ENCODE assay signal across 18 cellular contexts in the genomic region with DNA sequence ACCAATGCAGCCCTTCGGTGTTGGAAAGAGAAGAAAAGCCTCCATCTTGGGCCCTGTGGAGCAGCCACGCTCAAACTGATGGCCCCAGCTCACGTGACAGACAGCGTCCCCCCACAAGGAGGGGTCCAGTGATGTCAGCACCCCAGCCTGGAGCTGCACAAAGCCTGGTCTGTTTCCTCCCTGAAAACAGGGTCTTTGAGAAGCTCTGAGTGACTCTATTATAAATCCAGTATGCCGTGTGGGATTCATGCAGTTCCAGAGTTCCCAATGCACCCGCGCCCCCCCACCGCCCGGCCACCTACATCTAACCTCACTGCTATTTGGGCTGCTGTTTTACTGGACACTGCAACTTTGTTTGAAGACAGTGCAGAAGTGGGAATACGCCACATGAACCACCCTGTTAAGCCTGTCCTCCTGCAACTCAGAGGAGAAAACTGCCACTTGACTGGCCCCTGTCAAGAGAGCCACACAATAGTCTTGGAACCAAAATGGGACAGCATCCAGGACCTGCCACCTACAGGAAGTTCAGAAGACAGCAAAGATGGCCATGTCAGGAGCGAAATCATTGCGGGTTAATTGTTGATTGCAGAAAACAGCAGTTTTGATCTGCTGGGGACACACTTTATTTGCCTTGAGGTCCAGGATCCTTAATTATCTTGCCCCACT. TPM values are rescaled to one million over a fixed set of nuclear protein-coding genes. Genes with fewer than 3 reads are reported as not detected.
DNase-seq lines count a peak whose midpoint lies in the region; ATAC-seq and TF ChIP-seq lines count a peak whose summit lies in the region.
"Had no signal": no experiment of that assay in that cellular context is flagged by ENCODE, and none has a peak within 500 bp of the region (broad histone marks: within the 10 kb centered on the region; RNA-seq: fewer than 3 reads in every experiment).

No MANE protein-coding gene starts in this region.

- peak in 23 of 56 donors; percentile 5 to 49 (median 20) for TF ChIP-seq CTCF in dorsolateral prefrontal cortex (IDR thresholded peaks at IDR 0.05 in 54 of 56, conservative IDR thresholded peaks at IDR 0.05 in 2 of 56; ENCODE audit: low read depth in 1 of 56, partially characterized antibody in 56 of 56)
- no peak for TF ChIP-seq CTCF in neural crest cell (conservative IDR thresholded peaks at IDR 0.05)

- peak overlapping the region; percentile 65 to 96 (median 90) for H3K27ac ChIP-seq in dorsolateral prefrontal cortex
- H3K27ac ChIP-seq: brain microvascular endothelial cell, hepatocyte, KMS-11 had no signal

- H3K4me1 Mint-ChIP-seq in neural crest cell, result peaks cover 23% of the 10 kb centered on the region
- peaks cover 9% of the 10 kb centered on the region for H3K4me1 Mint-ChIP-seq in stimulated activated naive CD8-positive, alpha-beta T cell treated with anti-CD3 and anti-CD28 coated beads, Interleukin-15, amount 100 ng/mL, for 72 hours

- H3K4me3 Mint-ChIP-seq in neural crest cell, result no peak overlapping the region
- no peak overlapping the region for H3K4me3 Mint-ChIP-seq in stimulated activated naive CD8-positive, alpha-beta T cell treated with anti-CD3 and anti-CD28 coated beads, Interleukin-15, amount 100 ng/mL, for 72 hours
- H3K4me3 Mint-ChIP-seq: activated naive CD8-positive, alpha-beta T cell treated with anti-CD3 and anti-CD28 coated beads, Interleukin-2, amount 50 U/mL, for 24 hours had no signal

- H3K27me3 Mint-ChIP-seq in neural crest cell (ENCODE audit: low read depth), result no peaks in the 10 kb centered on the region
- H3K27me3 Mint-ChIP-seq in stimulated activated naive CD8-positive, alpha-beta T cell treated with anti-CD3 and anti-CD28 coated beads, Interleukin-15, amount 100 ng/mL, for 72 hours, result peaks cover 5% of the 10 kb centered on the region

- intact Hi-C loops in dorsolateral prefrontal cortex (cut with DNase I) (loop anchor here in 1 of 2 donors (2.0 kb wide), 1 partner anchor 29 kb away; no protein-coding TSS in a partner anchor), left cardiac atrium (cut with DNase I) (no loop called here)

- peak; percentile 39 to 51 for ATAC-seq in left cardiac atrium
- ATAC-seq in GM18505 (IDR thresholded peaks at IDR 0.05; ENCODE audit: unreplicated experiment), result no peak
- ATAC-seq in GM18520 (IDR thresholded peaks at IDR 0.05; ENCODE audit: unreplicated experiment), result no peak
- no peak for ATAC-seq in stimulated activated naive CD8-positive, alpha-beta T cell treated with anti-CD3 and anti-CD28 coated beads, Interleukin-15, amount 100 ng/mL, for 72 hours
- ATAC-seq: activated naive CD8-positive, alpha-beta T cell treated with anti-CD3 and anti-CD28 coated beads, Interleukin-2, amount 50 U/mL, for 24 hours had no signal

- no peaks in the 10 kb centered on the region for H3K9me3 Mint-ChIP-seq in neural crest cell
- H3K9me3 Mint-ChIP-seq in stimulated activated naive CD8-positive, alpha-beta T cell treated with anti-CD3 and anti-CD28 coated beads, Interleukin-15, amount 100 ng/mL, for 72 hours, result no peaks in the 10 kb centered on the region
- H3K9me3 Mint-ChIP-seq: activated naive CD8-positive, alpha-beta T cell treated with anti-CD3 and anti-CD28 coated beads, Interleukin-2, amount 50 U/mL, for 24 hours had no signal

- peak overlapping the region in 4 of 59 donors; percentile 3 to 30 (median 14) for H3K4me3 ChIP-seq in dorsolateral prefrontal cortex
- H3K4me3 ChIP-seq: hepatocyte, lung, sigmoid colon had no signal

- TF ChIP-seq POLR2A in GM18505 (IDR thresholded peaks at IDR 0.05; ENCODE audit: borderline replicate concordance, extremely low read depth, insufficient read depth, insufficient read length), result no peak

- peak overlapping the region; percentile 96 for H3K27ac Mint-ChIP-seq in neural crest cell (ENCODE audit: unreplicated experiment)
- no peak overlapping the region for H3K27ac Mint-ChIP-seq in stimulated activated naive CD8-positive, alpha-beta T cell treated with anti-CD3 and anti-CD28 coated beads, Interleukin-15, amount 100 ng/mL, for 72 hours
- H3K27ac Mint-ChIP-seq: activated naive CD8-positive, alpha-beta T cell treated with anti-CD3 and anti-CD28 coated beads, Interleukin-2, amount 50 U/mL, for 24 hours had no signal

- peaks cover 13% of the 10 kb centered on the region for H3K36me3 Mint-ChIP-seq in neural crest cell (ENCODE audit: low read depth)

- no peaks in the 10 kb centered on the region for H3K27me3 ChIP-seq in dorsolateral prefrontal cortex
- H3K27me3 ChIP-seq: brain microvascular endothelial cell, hepatocyte, sigmoid colon had no signal

- DNase-seq in dorsolateral prefrontal cortex (peak; percentile 7 to 88 (median 80)), left cardiac atrium (no peak), neural crest cell (ENCODE audit: low read depth, low spot score) (no peak), GDM1 (lab: John Stamatoyannopoulos, UW) (no peak)
- no peak for DNase-seq in stimulated activated naive CD8-positive, alpha-beta T cell treated with anti-CD3 and anti-CD28 coated beads, Interleukin-15, amount 100 ng/mL, for 72 hours
- DNase-seq: activated CD4-positive, alpha-beta T cell treated with anti-CD3 and anti-CD28 coated beads, Interleukin-2, amount 50 U/mL, for 4 hours; activated CD8-positive, alpha-beta memory T cell treated with anti-CD3 and anti-CD28 coated beads, Interleukin-2, amount 50 U/mL, for 4 hours; activated effector memory CD4-positive, alpha-beta T cell treated with Interleukin-2 at 50 U/mL for 16 hours; activated naive CD8-positive, alpha-beta T cell treated with anti-CD3 and anti-CD28 coated beads, Interleukin-2, amount 50 U/mL, for 24 hours; brain microvascular endothelial cell; DMS79 treated with DMSO at 0.1 percent for 48 hours; NCI-H526; sigmoid colon had no signal

RNA-seq across cellular contexts. Expression of a gene that starts 33.1 kb away (rescaled TPM):
- total RNA-seq in dorsolateral prefrontal cortex (100 to 1,000 TPM in 76 of 120 experiments, 10 to 100 TPM in 44; 40.1 to 373 (median 122) TPM), left cardiac atrium (100 to 1,000 TPM; 133 to 163 TPM), neural crest cell (14.9 and 15.6 TPM in 2 replicates)

Comparison
In these comparisons a context has a peak if more than half of its experiments do, and no peak if none do; other contexts are left out.
1. DNase-seq: peak in dorsolateral prefrontal cortex (10 of 10); none in left cardiac atrium (single experiment), neural crest cell (single experiment), GDM1 (single experiment) and stimulated activated naive CD8-positive, alpha-beta T cell treated with anti-CD3 and anti-CD28 coated beads, Interleukin-15, amount 100 ng/mL, for 72 hours (0 of 2).
2. ATAC-seq: peak in left cardiac atrium (2 of 2); none in GM18505 (single experiment), GM18520 (single experiment) and stimulated activated naive CD8-positive, alpha-beta T cell treated with anti-CD3 and anti-CD28 coated beads, Interleukin-15, amount 100 ng/mL, for 72 hours (single experiment).